In the genomic region with DNA sequence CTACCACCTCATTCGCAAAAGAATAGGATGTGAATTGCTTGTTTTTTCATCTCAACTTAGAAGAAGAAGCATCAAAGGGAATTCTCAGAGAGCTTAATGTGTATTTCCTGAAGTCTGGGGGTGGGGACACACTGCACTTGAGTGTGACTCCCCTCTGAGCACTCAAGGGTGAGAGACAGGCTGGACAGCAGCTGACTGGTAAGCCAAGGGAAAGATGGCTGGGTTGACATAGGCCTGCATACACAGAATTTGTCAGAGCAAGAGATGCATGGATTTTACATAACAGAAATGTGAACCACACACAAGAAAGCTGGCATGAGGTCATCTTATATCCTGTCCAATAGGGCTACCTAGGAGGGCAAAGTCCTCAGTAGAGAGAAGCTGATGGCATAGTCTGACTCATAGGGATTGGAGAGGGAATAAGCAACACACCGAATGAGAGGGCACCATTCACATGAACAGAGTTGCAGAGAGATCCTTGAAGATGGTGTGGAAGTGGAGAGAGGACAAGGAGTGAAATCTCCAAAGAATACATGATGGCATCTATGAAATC, we compare ENCODE assay signal across 9 cellular contexts.
DNase-seq lines count a peak whose midpoint lies in the region; ATAC-seq and FAIRE-seq lines count a peak whose summit lies in the region.
"Had no signal": no experiment of that assay in that cellular context is flagged by ENCODE, and none has a peak within 500 bp of the region (broad histone marks: within the 10 kb centered on the region; RNA-seq: fewer than 3 reads in every experiment).

No MANE protein-coding gene starts in this region.

- DNase-seq in caudate nucleus (lab: John Stamatoyannopoulos, UW) (peak in 3 of 61 donors; percentile 14 to 28 (median 18)), small intestine (peak; percentile 89), GOT3 (lab: John Stamatoyannopoulos, UW) (no peak)
- DNase-seq in activated CD4-positive, alpha-beta memory T cell treated with anti-CD3 and anti-CD28 coated beads, Interleukin-2, amount 10 ng/mL, durations not matched to agents 7 days and 5 days: no peak

- peak; percentile 36 for ATAC-seq in GM18867 (IDR thresholded peaks at IDR 0.05; ENCODE audit: unreplicated experiment)
- peak; percentile 48 for ATAC-seq in HG03378 (IDR thresholded peaks at IDR 0.05; ENCODE audit: unreplicated experiment)
- no peak for ATAC-seq in HG03460 (IDR thresholded peaks at IDR 0.05; ENCODE audit: unreplicated experiment)
- ATAC-seq in GM19467 (IDR thresholded peaks at IDR 0.05; ENCODE audit: unreplicated experiment): no peak

- no peak overlapping the region for H3K27ac Mint-ChIP-seq in activated CD4-positive, alpha-beta memory T cell treated with anti-CD3 and anti-CD28 coated beads, Interleukin-2, amount 10 ng/mL, durations not matched to agents 7 days and 5 days
- H3K27ac Mint-ChIP-seq: neural progenitor cell had no signal

- H3K9me3 Mint-ChIP-seq in activated CD4-positive, alpha-beta memory T cell treated with anti-CD3 and anti-CD28 coated beads, Interleukin-2, amount 10 ng/mL, durations not matched to agents 7 days and 5 days: no peaks in the 10 kb centered on the region
- H3K9me3 Mint-ChIP-seq: neural progenitor cell had no signal

- H3K36me3 Mint-ChIP-seq in activated CD4-positive, alpha-beta memory T cell treated with anti-CD3 and anti-CD28 coated beads, Interleukin-2, amount 10 ng/mL, durations not matched to agents 7 days and 5 days (ENCODE audit: low read depth): no peaks in the 10 kb centered on the region
- H3K36me3 Mint-ChIP-seq: neural progenitor cell had no signal

- no peaks in the 10 kb centered on the region for H3K27me3 ChIP-seq in small intestine (ENCODE audit: control insufficient read depth in 2 of 2, insufficient read depth in 2 of 2, low read length in 2 of 2)
- H3K27me3 ChIP-seq: neural progenitor cell had no signal

- CTCF ChIA-PET in activated CD4-positive, alpha-beta memory T cell treated with anti-CD3 and anti-CD28 coated beads, Interleukin-2, amount 10 ng/mL, durations not matched to agents 7 days and 5 days (lab: Charles Lee): no interaction called here

- H3K27ac ChIP-seq in caudate nucleus (ENCODE audit: low read depth, low read length): peak overlapping the region; percentile 88
- no peak overlapping the region for H3K27ac ChIP-seq in small intestine (ENCODE audit: low read depth in 1 of 2, low read length in 1 of 2)
- H3K27ac ChIP-seq: neural progenitor cell had no signal

- no peak overlapping the region for H3K4me3 Mint-ChIP-seq in activated CD4-positive, alpha-beta memory T cell treated with anti-CD3 and anti-CD28 coated beads, Interleukin-2, amount 10 ng/mL, durations not matched to agents 7 days and 5 days
- H3K4me3 Mint-ChIP-seq: neural progenitor cell had no signal

- no peaks in the 10 kb centered on the region for H3K36me3 ChIP-seq in small intestine (ENCODE audit: control insufficient read depth in 2 of 2, insufficient read depth in 2 of 2, low read length in 2 of 2)
- H3K36me3 ChIP-seq: neural progenitor cell had no signal

- POLR2A ChIA-PET in activated CD4-positive, alpha-beta memory T cell treated with anti-CD3 and anti-CD28 coated beads, Interleukin-2, amount 10 ng/mL, durations not matched to agents 7 days and 5 days (lab: Charles Lee): no interaction called here

- no peak overlapping the region for H3K4me3 ChIP-seq in small intestine (ENCODE audit: low read depth in 1 of 2, low read length in 2 of 2)
- H3K4me3 ChIP-seq: neural progenitor cell had no signal

- H3K27me3 Mint-ChIP-seq in activated CD4-positive, alpha-beta memory T cell treated with anti-CD3 and anti-CD28 coated beads, Interleukin-2, amount 10 ng/mL, durations not matched to agents 7 days and 5 days: peaks cover 4% of the 10 kb centered on the region

- 30 to 50% (median 42%) methylated on average over 2 of the region's 2 CpGs for WGBS in small intestine, 3 donors

- no peaks in the 10 kb centered on the region for H3K4me1 Mint-ChIP-seq in activated CD4-positive, alpha-beta memory T cell treated with anti-CD3 and anti-CD28 coated beads, Interleukin-2, amount 10 ng/mL, durations not matched to agents 7 days and 5 days

- no peaks in the 10 kb centered on the region for H3K4me1 ChIP-seq in small intestine (ENCODE audit: control insufficient read depth in 2 of 2, insufficient read depth in 1 of 2, low read depth in 1 of 2, low read length in 1 of 2)
- H3K4me1 ChIP-seq: neural progenitor cell had no signal

- no peaks in the 10 kb centered on the region for H3K9me3 ChIP-seq in small intestine (ENCODE audit: control insufficient read depth, low read depth)

- FAIRE-seq in small intestine (lab: Jason Lieb, UNC): no peak

Comparison
In these comparisons a context has a peak if more than half of its experiments do, and no peak if none do; other contexts are left out.
1. ATAC-seq: peak in GM18867 (single experiment) and HG03378 (single experiment); none in HG03460 (single experiment) and GM19467 (single experiment).